8 cellular contexts compared by ENCODE assay signal in genomic region chrX:97563531-97564133, GRCh38.
DNase-seq lines count a peak whose midpoint lies in the region; ATAC-seq and TF ChIP-seq lines count a peak whose summit lies in the region.

No MANE protein-coding gene starts in this region.

- peaks cover 13% of the 10 kb centered on the region for H3K4me1 Mint-ChIP-seq in activated naive CD8-positive, alpha-beta T cell treated with anti-CD3 and anti-CD28 coated beads, Interleukin-2, amount 50 U/mL, for 24 hours

- peak; percentile 99 for ATAC-seq in GM19455 (IDR thresholded peaks at IDR 0.05; ENCODE audit: unreplicated experiment)
- peak; percentile 99 for ATAC-seq in HG03521 (IDR thresholded peaks at IDR 0.05; ENCODE audit: unreplicated experiment)
- peak; percentile 92 for ATAC-seq in SK-N-SH treated with all-trans-retinoic acid at 6 μM for 48 hours
- ATAC-seq in activated naive CD8-positive, alpha-beta T cell treated with anti-CD3 and anti-CD28 coated beads, Interleukin-2, amount 50 U/mL, for 24 hours: peak; percentile 81

- H3K27ac Mint-ChIP-seq in activated naive CD8-positive, alpha-beta T cell treated with anti-CD3 and anti-CD28 coated beads, Interleukin-2, amount 50 U/mL, for 24 hours: peak overlapping the region; percentile 87

- H3K9me3 Mint-ChIP-seq in activated naive CD8-positive, alpha-beta T cell treated with anti-CD3 and anti-CD28 coated beads, Interleukin-2, amount 50 U/mL, for 24 hours: no peaks in the 10 kb centered on the region

- H3K36me3 Mint-ChIP-seq in activated naive CD8-positive, alpha-beta T cell treated with anti-CD3 and anti-CD28 coated beads, Interleukin-2, amount 50 U/mL, for 24 hours (ENCODE audit: low read depth): no peaks in the 10 kb centered on the region

- DNase-seq in COLO668 (lab: John Stamatoyannopoulos, UW; ENCODE audit: unreplicated experiment) (peak; percentile 0), iris pigment epithelial cell (ENCODE audit: low read depth) (peak; percentile 80), G401 (ENCODE audit: low spot score) (no peak)
- peak; percentile 25 for DNase-seq in activated naive CD8-positive, alpha-beta T cell treated with anti-CD3 and anti-CD28 coated beads, Interleukin-2, amount 50 U/mL, for 24 hours
- peak; percentile 31 for DNase-seq in stimulated activated CD4-positive, alpha-beta T cell treated with anti-CD3 and anti-CD28 coated beads, Interleukin-15, amount 100 ng/mL, for 24 hours

- in situ Hi-C loops in G401 (cut with HindIII; ENCODE audit: low sequenced_read_pairs): no loop called here

- H3K4me3 Mint-ChIP-seq in activated naive CD8-positive, alpha-beta T cell treated with anti-CD3 and anti-CD28 coated beads, Interleukin-2, amount 50 U/mL, for 24 hours: peak overlapping the region; percentile 74

- H3K27me3 Mint-ChIP-seq in activated naive CD8-positive, alpha-beta T cell treated with anti-CD3 and anti-CD28 coated beads, Interleukin-2, amount 50 U/mL, for 24 hours: no peaks in the 10 kb centered on the region

TF ChIP-seq in SK-N-SH treated with all-trans-retinoic acid at 6 μM for 48 hours, 23 proteins besides CTCF, POLR2A, EP300 and RAD21:
- no peak for TF ChIP-seq GLIS3 (CRISPR knock-in tag; IDR thresholded peaks at IDR 0.05)
- no peak for TF ChIP-seq ZC3H10 (CRISPR knock-in tag; IDR thresholded peaks at IDR 0.05)
- no peak for TF ChIP-seq ZNF565 (CRISPR knock-in tag; conservative IDR thresholded peaks at IDR 0.05; ENCODE audit: low read depth)
- TF ChIP-seq TOX (CRISPR knock-in tag; IDR thresholded peaks at IDR 0.05; ENCODE audit: borderline replicate concordance): no peak
- TF ChIP-seq CSDC2 (CRISPR knock-in tag; IDR thresholded peaks at IDR 0.05): no peak
- TF ChIP-seq ZNF8 (CRISPR knock-in tag; IDR thresholded peaks at IDR 0.05): no peak
